In the genomic region with DNA sequence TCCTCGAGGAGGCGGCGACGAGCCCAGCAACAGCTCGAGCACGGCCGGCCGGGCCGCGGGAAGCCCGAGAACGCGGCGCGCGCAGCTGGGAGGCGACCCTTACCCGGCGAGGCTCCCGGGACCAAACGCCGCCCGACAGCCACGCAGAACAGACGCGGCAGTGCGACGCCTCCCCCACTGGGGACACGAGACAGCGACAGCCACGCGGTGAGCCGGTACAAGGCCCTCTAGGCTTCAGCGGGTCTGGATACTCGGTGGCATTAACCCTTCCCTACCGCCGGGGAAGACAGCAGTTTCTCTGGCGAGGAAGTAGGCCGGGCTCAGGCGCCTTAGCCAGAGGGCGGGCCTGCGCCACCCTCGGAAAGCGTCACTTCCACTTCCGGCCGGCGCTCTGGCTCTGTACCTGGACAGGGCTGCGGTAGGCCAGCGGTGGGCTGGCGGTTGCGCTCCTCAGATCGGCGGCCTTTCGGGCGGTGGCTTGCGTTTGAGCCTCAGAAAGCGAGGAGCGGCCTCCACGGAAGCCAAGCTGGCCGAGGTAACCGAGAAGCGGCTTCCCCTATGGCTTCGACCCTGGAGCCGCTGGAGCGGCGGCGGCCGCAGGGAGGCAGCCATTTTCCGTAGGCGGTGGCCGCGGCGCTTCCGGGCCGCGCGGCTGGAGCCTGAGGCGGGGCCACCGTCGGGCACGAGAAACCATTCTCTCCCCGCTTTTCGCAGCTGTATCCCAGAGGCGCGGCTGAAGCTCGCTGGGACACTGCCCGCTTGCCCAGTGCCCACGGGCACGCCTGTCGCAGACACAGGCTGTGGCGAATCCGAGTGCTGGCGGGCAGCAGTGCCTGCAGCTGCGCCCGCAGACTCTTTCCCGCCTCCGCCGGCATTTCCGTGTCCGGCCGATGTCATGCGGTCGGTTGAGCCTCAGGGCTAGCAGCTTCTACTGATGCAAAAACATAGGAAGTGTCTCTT, we compare ENCODE assay signal across 1 cellular context.
TF ChIP-seq lines count a peak whose summit lies in the region.

A gene with protein sequence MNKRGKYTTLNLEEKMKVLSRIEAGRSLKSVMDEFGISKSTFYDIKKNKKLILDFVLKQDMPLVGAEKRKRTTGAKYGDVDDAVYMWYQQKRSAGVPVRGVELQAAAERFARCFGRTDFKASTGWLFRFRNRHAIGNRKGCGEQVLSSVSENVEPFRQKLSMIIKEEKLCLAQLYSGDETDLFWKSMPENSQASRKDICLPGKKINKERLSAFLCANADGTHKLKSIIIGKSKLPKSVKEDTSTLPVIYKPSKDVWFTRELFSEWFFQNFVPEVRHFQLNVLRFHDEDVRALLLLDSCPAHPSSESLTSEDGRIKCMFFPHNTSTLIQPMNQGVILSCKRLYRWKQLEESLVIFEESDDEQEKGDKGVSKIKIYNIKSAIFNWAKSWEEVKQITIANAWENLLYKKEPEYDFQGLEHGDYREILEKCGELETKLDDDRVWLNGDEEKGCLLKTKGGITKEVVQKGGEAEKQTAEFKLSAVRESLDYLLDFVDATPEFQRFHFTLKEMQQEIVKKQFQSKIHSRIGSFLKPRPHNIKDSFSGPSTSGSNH (minus strand): TSS at position 322 of the 960 bp plus-strand sequence. CDS start 4,816 bp downstream, outside the sequence.
A gene (plus strand): TSS at position 389 of the 960 bp plus-strand sequence. CDS start 2,932 bp downstream, outside the sequence.

TF ChIP-seq in SK-N-SH, 30 proteins besides CTCF, POLR2A, EP300 and RAD21:
- TF ChIP-seq, protein P1, sequence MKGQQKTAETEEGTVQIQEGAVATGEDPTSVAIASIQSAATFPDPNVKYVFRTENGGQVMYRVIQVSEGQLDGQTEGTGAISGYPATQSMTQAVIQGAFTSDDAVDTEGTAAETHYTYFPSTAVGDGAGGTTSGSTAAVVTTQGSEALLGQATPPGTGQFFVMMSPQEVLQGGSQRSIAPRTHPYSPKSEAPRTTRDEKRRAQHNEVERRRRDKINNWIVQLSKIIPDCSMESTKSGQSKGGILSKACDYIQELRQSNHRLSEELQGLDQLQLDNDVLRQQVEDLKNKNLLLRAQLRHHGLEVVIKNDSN (IDR thresholded peaks at IDR 0.05; ENCODE audit: borderline replicate concordance, low read depth): 0 out of 2 replicates have a peak, but pooled peaks have one; percentile 13
- TF ChIP-seq, protein P2, sequence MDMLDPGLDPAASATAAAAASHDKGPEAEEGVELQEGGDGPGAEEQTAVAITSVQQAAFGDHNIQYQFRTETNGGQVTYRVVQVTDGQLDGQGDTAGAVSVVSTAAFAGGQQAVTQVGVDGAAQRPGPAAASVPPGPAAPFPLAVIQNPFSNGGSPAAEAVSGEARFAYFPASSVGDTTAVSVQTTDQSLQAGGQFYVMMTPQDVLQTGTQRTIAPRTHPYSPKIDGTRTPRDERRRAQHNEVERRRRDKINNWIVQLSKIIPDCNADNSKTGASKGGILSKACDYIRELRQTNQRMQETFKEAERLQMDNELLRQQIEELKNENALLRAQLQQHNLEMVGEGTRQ (IDR thresholded peaks at IDR 0.05; ENCODE audit: borderline replicate concordance, low read depth, low read length): no peak
- TF ChIP-seq NFIC (IDR thresholded peaks at IDR 0.05; ENCODE audit: borderline replicate concordance) (no peak), FOXM1 (IDR thresholded peaks at IDR 0.05; ENCODE audit: low read depth) (no peak), YY1 (IDR thresholded peaks at IDR 0.05; ENCODE audit: low read depth) (peak; percentile 93), SIN3A (IDR thresholded peaks at IDR 0.05; ENCODE audit: borderline replicate concordance, low read depth, low read length) (no peak), SMC3 (IDR thresholded peaks at IDR 0.05; ENCODE audit: low read depth, low read length) (no peak), CHD2 (IDR thresholded peaks at IDR 0.05; ENCODE audit: low read length, partially characterized antibody) (peak; percentile 37), MXI1 (IDR thresholded peaks at IDR 0.05; ENCODE audit: low read depth, low read length) (no peak), MEF2A (IDR thresholded peaks at IDR 0.05; ENCODE audit: borderline replicate concordance, low read depth) (no peak), EZH2phosphoT487 (IDR thresholded peaks at IDR 0.05; ENCODE audit: borderline replicate concordance, low read depth) (no peak), FOXJ3 (CRISPR knock-in tag; IDR thresholded peaks at IDR 0.05) (no peak), TCF12 (IDR thresholded peaks at IDR 0.05) (no peak; the same call in 1 of the 2 replicates), RCOR1 (IDR thresholded peaks at IDR 0.05; ENCODE audit: low read length) (no peak), TAF1 (IDR thresholded peaks at IDR 0.05; ENCODE audit: borderline replicate concordance, low read depth, low read length) (peak; percentile 45; the same call in 1 of the 2 replicates), ELF1 (IDR thresholded peaks at IDR 0.05) (peak; percentile 50; the same call in 1 of the 2 replicates), FOSL2 (IDR thresholded peaks at IDR 0.05; ENCODE audit: borderline replicate concordance, low read depth) (no peak), RFX5 (IDR thresholded peaks at IDR 0.05; ENCODE audit: low read length) (no peak), RXRA (IDR thresholded peaks at IDR 0.05; ENCODE audit: borderline replicate concordance, low read depth) (no peak), GABPA (IDR thresholded peaks at IDR 0.05; ENCODE audit: low read depth) (peak; percentile 87), NRF1 (IDR thresholded peaks at IDR 0.05; ENCODE audit: low read depth, low read length) (no peak), TEAD4 (IDR thresholded peaks at IDR 0.05; ENCODE audit: borderline replicate concordance, insufficient read depth) (no peak), GATA2 (CRISPR knock-in tag; IDR thresholded peaks at IDR 0.05) (0 out of 2 replicates have a peak, but pooled peaks have one; percentile 11), POLR2AphosphoS5 (IDR thresholded peaks at IDR 0.05; ENCODE audit: low read depth, low read length) (peak; percentile 89)
- TF ChIP-seq, protein P3, sequence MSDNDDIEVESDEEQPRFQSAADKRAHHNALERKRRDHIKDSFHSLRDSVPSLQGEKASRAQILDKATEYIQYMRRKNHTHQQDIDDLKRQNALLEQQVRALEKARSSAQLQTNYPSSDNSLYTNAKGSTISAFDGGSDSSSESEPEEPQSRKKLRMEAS (IDR thresholded peaks at IDR 0.05; ENCODE audit: low read depth): peak; percentile 79
- TF ChIP-seq, protein P4, sequence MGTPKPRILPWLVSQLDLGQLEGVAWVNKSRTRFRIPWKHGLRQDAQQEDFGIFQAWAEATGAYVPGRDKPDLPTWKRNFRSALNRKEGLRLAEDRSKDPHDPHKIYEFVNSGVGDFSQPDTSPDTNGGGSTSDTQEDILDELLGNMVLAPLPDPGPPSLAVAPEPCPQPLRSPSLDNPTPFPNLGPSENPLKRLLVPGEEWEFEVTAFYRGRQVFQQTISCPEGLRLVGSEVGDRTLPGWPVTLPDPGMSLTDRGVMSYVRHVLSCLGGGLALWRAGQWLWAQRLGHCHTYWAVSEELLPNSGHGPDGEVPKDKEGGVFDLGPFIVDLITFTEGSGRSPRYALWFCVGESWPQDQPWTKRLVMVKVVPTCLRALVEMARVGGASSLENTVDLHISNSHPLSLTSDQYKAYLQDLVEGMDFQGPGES (IDR thresholded peaks at IDR 0.05; ENCODE audit: low read depth, low read length): no peak
- TF ChIP-seq, protein P5, sequence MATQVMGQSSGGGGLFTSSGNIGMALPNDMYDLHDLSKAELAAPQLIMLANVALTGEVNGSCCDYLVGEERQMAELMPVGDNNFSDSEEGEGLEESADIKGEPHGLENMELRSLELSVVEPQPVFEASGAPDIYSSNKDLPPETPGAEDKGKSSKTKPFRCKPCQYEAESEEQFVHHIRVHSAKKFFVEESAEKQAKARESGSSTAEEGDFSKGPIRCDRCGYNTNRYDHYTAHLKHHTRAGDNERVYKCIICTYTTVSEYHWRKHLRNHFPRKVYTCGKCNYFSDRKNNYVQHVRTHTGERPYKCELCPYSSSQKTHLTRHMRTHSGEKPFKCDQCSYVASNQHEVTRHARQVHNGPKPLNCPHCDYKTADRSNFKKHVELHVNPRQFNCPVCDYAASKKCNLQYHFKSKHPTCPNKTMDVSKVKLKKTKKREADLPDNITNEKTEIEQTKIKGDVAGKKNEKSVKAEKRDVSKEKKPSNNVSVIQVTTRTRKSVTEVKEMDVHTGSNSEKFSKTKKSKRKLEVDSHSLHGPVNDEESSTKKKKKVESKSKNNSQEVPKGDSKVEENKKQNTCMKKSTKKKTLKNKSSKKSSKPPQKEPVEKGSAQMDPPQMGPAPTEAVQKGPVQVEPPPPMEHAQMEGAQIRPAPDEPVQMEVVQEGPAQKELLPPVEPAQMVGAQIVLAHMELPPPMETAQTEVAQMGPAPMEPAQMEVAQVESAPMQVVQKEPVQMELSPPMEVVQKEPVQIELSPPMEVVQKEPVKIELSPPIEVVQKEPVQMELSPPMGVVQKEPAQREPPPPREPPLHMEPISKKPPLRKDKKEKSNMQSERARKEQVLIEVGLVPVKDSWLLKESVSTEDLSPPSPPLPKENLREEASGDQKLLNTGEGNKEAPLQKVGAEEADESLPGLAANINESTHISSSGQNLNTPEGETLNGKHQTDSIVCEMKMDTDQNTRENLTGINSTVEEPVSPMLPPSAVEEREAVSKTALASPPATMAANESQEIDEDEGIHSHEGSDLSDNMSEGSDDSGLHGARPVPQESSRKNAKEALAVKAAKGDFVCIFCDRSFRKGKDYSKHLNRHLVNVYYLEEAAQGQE (IDR thresholded peaks at IDR 0.05; ENCODE audit: low read depth, low read length): no peak
